Comparison of ENCODE assay signal across 25 cellular contexts in the genomic region with DNA sequence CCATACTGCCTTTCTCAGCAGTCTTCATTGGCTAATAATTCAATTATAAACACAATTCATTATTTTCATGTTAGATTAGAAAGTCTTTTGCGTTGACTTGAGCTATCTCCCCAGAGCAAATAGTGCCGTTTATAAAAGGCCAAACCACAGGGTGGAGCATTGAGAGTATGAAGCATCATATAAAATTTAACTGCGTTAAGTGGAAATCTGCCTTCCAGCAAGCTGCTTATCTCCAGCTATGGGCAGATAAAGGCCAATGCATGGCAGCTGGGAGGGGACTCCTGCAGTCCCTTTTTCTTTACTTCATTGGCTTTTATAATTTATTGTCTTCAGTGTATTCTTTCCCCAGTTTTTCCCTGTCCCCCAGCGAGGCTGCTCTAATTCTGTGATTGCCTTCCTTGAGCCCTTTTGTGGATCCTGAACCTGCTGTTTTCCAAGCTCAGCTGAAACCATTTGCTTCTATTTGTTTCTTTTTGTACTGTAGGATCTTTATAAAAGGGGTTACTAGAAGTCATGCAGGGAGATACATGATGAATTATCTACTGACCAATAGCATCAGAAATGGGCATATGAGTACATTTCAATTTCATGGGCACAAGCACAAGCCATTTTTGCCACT.
DNase-seq lines count a peak whose midpoint lies in the region; FAIRE-seq and TF ChIP-seq lines count a peak whose summit lies in the region.
"Had no signal": no experiment of that assay in that cellular context is flagged by ENCODE, and none has a peak within 500 bp of the region (broad histone marks: within the 10 kb centered on the region; RNA-seq: fewer than 3 reads in every experiment).

No MANE protein-coding gene starts in this region.

- H2AK5ac ChIP-seq in H1 (ENCODE audit: low read depth, low read length): no peak overlapping the region

- no peak overlapping the region for H2BK120ac ChIP-seq in H1 (replicated peaks; ENCODE audit: low read depth, low read length)

- no peak for TF ChIP-seq POLR2A in H1 (IDR thresholded peaks at IDR 0.05; ENCODE audit: control extremely low read depth in 1 of 2, low read depth in 2 of 2, low read length in 2 of 2)
- TF ChIP-seq POLR2A in spleen (IDR thresholded peaks at IDR 0.05): no peak

- TF ChIP-seq RAD21 in SK-N-SH (IDR thresholded peaks at IDR 0.05; ENCODE audit: low read length) (peak; percentile 35; the same call in 1 of the 2 replicates), H1 (IDR thresholded peaks at IDR 0.05 in 1 of 2, conservative IDR thresholded peaks at IDR 0.05 in 1 of 2; ENCODE audit: low read depth in 2 of 2, low read length in 2 of 2) (no peak)

- H2BK15ac ChIP-seq in H1 (ENCODE audit: low read length): no peak overlapping the region

- no peak overlapping the region for H4K5ac ChIP-seq in H1 (ENCODE audit: insufficient read length, low read depth, low read length)

- H3K79me2 ChIP-seq in SK-N-SH (ENCODE audit: insufficient read depth) (no peaks in the 10 kb centered on the region), H1 (ENCODE audit: control insufficient read depth in 1 of 2, insufficient read depth in 2 of 2, low read length in 2 of 2) (no peaks in the 10 kb centered on the region), smooth muscle cell (ENCODE audit: low read depth) (no peaks in the 10 kb centered on the region)

- POLR2A ChIA-PET in SK-N-SH (lab: Yijun Ruan, JAX): interaction anchor here (1.2 kb wide), 1 partner anchor 126 kb away, joined by 3 read pairs; a partner anchor contains a TSS
- POLR2A ChIA-PET in H1 (lab: Charles Lee; ENCODE audit: partially characterized antibody): no interaction called here

- no peak overlapping the region for H3K14ac ChIP-seq in H1 (ENCODE audit: insufficient read length)

- peak in 1 of 2 experiments; percentile 93; a peak in 2 of 4 replicates for TF ChIP-seq EP300 in SK-N-SH (IDR thresholded peaks at IDR 0.05; ENCODE audit: borderline replicate concordance in 1 of 2, low read depth in 1 of 2, low read length in 1 of 2)
- no peak for TF ChIP-seq EP300 in H1 (IDR thresholded peaks at IDR 0.05; ENCODE audit: borderline replicate concordance in 1 of 2, low read depth in 2 of 2, low read length in 2 of 2)

- H2BK5ac ChIP-seq in H1 (ENCODE audit: low read depth, low read length): no peak overlapping the region

- H3K23me2 ChIP-seq in H1 (ENCODE audit: low read depth, low read length): no peaks in the 10 kb centered on the region; the same call in 1 of the 2 replicates

- no peak overlapping the region for H3K56ac ChIP-seq in H1 (replicated peaks; ENCODE audit: insufficient read length, low read depth, low read length)

- H3K18ac ChIP-seq in H1 (ENCODE audit: extremely low read depth, low read length): no peak overlapping the region

- no peak overlapping the region for H4K8ac ChIP-seq in H1 (ENCODE audit: extremely low read depth, insufficient read depth, low read length)

- H4K91ac ChIP-seq in H1 (replicated peaks; ENCODE audit: insufficient read length, low read length): no peak overlapping the region

- H4K20me1 ChIP-seq in SK-N-SH (ENCODE audit: insufficient read depth): no peaks in the 10 kb centered on the region
- H4K20me1 ChIP-seq in H1 (replicated peaks in 1 of 2; ENCODE audit: control insufficient read depth in 1 of 2, insufficient read depth in 2 of 2, low read length in 2 of 2): no peaks in the 10 kb centered on the region
- H4K20me1 ChIP-seq in smooth muscle cell (ENCODE audit: low read depth): no peaks in the 10 kb centered on the region

- peak overlapping the region in 1 of 2 experiments; percentile 28; a peak in 2 of 4 replicates for H3K27ac ChIP-seq in SK-N-SH (ENCODE audit: low read depth in 2 of 2, low read length in 1 of 2)
- no peak overlapping the region for H3K27ac ChIP-seq in H1 (ENCODE audit: low read depth, low read length)
- no peak overlapping the region for H3K27ac ChIP-seq in smooth muscle cell (ENCODE audit: low read depth)
- no peak overlapping the region for H3K27ac ChIP-seq in spleen
- H3K27ac ChIP-seq: 22Rv1, Peyer's patch, SK-N-MC had no signal

- H3F3A ChIP-seq in SK-N-SH (replicated peaks; ENCODE audit: insufficient read depth): no peaks in the 10 kb centered on the region
- no peaks in the 10 kb centered on the region for H3F3A ChIP-seq in smooth muscle cell (ENCODE audit: low read depth)

- H2AFZ ChIP-seq in SK-N-SH (ENCODE audit: low read depth) (no peak overlapping the region), H1 (ENCODE audit: low read length) (0 out of 2 replicates have a peak overlapping the region, but pooled peaks have one; percentile 34), smooth muscle cell (ENCODE audit: low read depth) (peak overlapping the region; percentile 16)

- TF ChIP-seq CTCF in SK-N-SH (IDR thresholded peaks at IDR 0.05) (no peak), H1 (IDR thresholded peaks at IDR 0.05; ENCODE audit: control extremely low read depth in 1 of 3, insufficient read depth in 1 of 3, low read depth in 1 of 3, low read length in 3 of 3) (no peak), smooth muscle cell (IDR thresholded peaks at IDR 0.05; ENCODE audit: borderline replicate concordance, insufficient read depth, poor library complexity, severe bottlenecking) (no peak), spleen (IDR thresholded peaks at IDR 0.05 in 8 of 11, conservative IDR thresholded peaks at IDR 0.05 in 3 of 11) (no peak)

- H3K4me3 ChIP-seq in SK-N-SH (ENCODE audit: low read depth in 2 of 2, low read length in 1 of 2) (no peak overlapping the region), H1 (ENCODE audit: extremely low read depth in 1 of 4, insufficient read depth in 2 of 4, low read depth in 3 of 4, low read length in 4 of 4) (no peak overlapping the region), smooth muscle cell (no peak overlapping the region), spleen (no peak overlapping the region)
- H3K4me3 ChIP-seq: Peyer's patch, SK-N-MC had no signal

- H3K9me2 ChIP-seq in SK-N-SH: no peaks in the 10 kb centered on the region; the same call in 1 of the 2 replicates

- H3K36me3 ChIP-seq in SK-N-SH (replicated peaks in 1 of 2; ENCODE audit: control insufficient read depth in 1 of 2, insufficient read depth in 2 of 2, low read length in 1 of 2): no peaks in the 10 kb centered on the region
- H3K36me3 ChIP-seq in H1 (ENCODE audit: control insufficient read depth in 2 of 4, insufficient read depth in 4 of 4, low read length in 3 of 4): no peaks in the 10 kb centered on the region
- peaks cover 2% of the 10 kb centered on the region for H3K36me3 ChIP-seq in smooth muscle cell (ENCODE audit: low read depth)
- H3K36me3 ChIP-seq in spleen: no peaks in the 10 kb centered on the region
- H3K36me3 ChIP-seq: Peyer's patch had no signal

- no peak overlapping the region for H3K23ac ChIP-seq in H1 (ENCODE audit: insufficient read length)

- CTCF ChIA-PET in SK-N-SH (lab: Yijun Ruan, JAX): interaction anchor here (0.6 to 2.5 kb wide), 7 partner anchors 11 to 936 kb away, joined by 3 to 12 read pairs (median 4); a partner anchor contains a TSS
- CTCF ChIA-PET in H1 (lab: Charles Lee; ENCODE audit: partially characterized antibody): interaction anchor here (1.2 to 2.2 kb wide), 4 partner anchors 12 to 173 kb away, joined by 3 to 7 read pairs (median 4); no protein-coding TSS in a partner anchor

- intact Hi-C loops in spleen (cut with DNase I; ENCODE audit: low total_unique reads): no loop called here

- no peak overlapping the region for H3K4me2 ChIP-seq in SK-N-SH
- no peak overlapping the region for H3K4me2 ChIP-seq in H1 (ENCODE audit: insufficient read depth in 1 of 2, low read depth in 2 of 2, low read length in 2 of 2)
- peak overlapping the region; percentile 4 for H3K4me2 ChIP-seq in smooth muscle cell

- H3K9ac ChIP-seq in SK-N-SH (no peak overlapping the region), H1 (replicated peaks in 1 of 4; ENCODE audit: extremely low read depth in 1 of 4, low read depth in 3 of 4, low read length in 3 of 4) (no peak overlapping the region), smooth muscle cell (ENCODE audit: low read depth) (no peak overlapping the region)

- FAIRE-seq in H1 (lab: Jason Lieb, UNC): no peak
- FAIRE-seq: GM12892 had no signal

- H3K27me3 ChIP-seq in SK-N-SH (ENCODE audit: insufficient read depth) (no peaks in the 10 kb centered on the region), H1 (replicated peaks in 1 of 4; ENCODE audit: control insufficient read depth in 3 of 4, extremely low read depth in 1 of 4, insufficient read depth in 3 of 4, low read length in 3 of 4) (no peaks in the 10 kb centered on the region), smooth muscle cell (ENCODE audit: low read depth) (no peaks in the 10 kb centered on the region), spleen (replicated peaks in 1 of 7) (no peaks in the 10 kb centered on the region)
- H3K27me3 ChIP-seq: Peyer's patch had no signal

- no peaks in the 10 kb centered on the region for H3K79me1 ChIP-seq in H1 (ENCODE audit: low read depth, low read length)

- H2BK12ac ChIP-seq in H1 (ENCODE audit: low read depth, low read length): no peak overlapping the region

- WGBS in SK-N-SH (ENCODE audit: low lambda C conversion rate): 47% methylated on average over 4 of the region's 4 CpGs
- WGBS in H1 (ENCODE audit: extremely low coverage in 1 of 2, insufficient coverage in 1 of 2, insufficient read length in 1 of 2, insufficient replicate concordance in 2 of 2, low coverage in 1 of 2, low lambda C conversion rate in 2 of 2, missing lambda C conversion rate in 1 of 2), 2 experiments: 86% methylated on average over 4 of the region's 4 CpGs; no CpG with 5 or more reads in 1 of the 2 experiments
- 36% methylated on average over 4 of the region's 4 CpGs for WGBS in smooth muscle cell (ENCODE audit: low lambda C conversion rate)
- 78 to 84% (median 82%) methylated on average over 4 of the region's 4 CpGs for WGBS in spleen, 5 donors

- peak; percentile 2 for DNase-seq in NCI-H82 (lab: John Stamatoyannopoulos, UW)
- no peak for DNase-seq in NCI-H82 treated with DMSO at 0.1 percent for 48 hours (lab: John Stamatoyannopoulos, UW; ENCODE audit: unreplicated experiment)
- peak; percentile 42 for DNase-seq in SK-N-SH
- DNase-seq in H1 (ENCODE audit: low read depth in 1 of 2, low spot score in 2 of 2): no peak
- DNase-seq in smooth muscle cell (lab: John Stamatoyannopoulos, UW; ENCODE audit: unreplicated experiment): no peak
- DNase-seq in DMS53 treated with DMSO at 0.1 percent for 48 hours (lab: John Stamatoyannopoulos, UW; ENCODE audit: unreplicated experiment): no peak
- no peak for DNase-seq in spleen
- DNase-seq in activated naive CD4-positive, alpha-beta T cell (lab: John Stamatoyannopoulos, UW): no peak
- DNase-seq: Calu3, DND-41, H9, IMR-90, KG1, NCI-H1092 treated with DMSO at 0.1 percent for 48 hours, NCI-H1436 treated with DMSO at 0.1 percent for 48 hours, NCI-H187 treated with DMSO at 0.1 percent for 48 hours, NCI-H446, NCI-H524 treated with DMSO at 0.1 percent for 48 hours, NCI-H774, Peyer's patch, SHP77 treated with DMSO at 0.1 percent for 48 hours, T-cell had no signal

- no peak overlapping the region for H3K4ac ChIP-seq in H1 (replicated peaks; ENCODE audit: insufficient read length, low read depth, low read length)

- H3K9me3 ChIP-seq in SK-N-SH (0 out of 2 replicates have a peak, but pooled peaks cover 5% of the 10 kb centered on the region), H1 (ENCODE audit: insufficient read depth in 2 of 2, low read depth in 1 of 2, low read length in 1 of 2) (0 out of 4 replicates have a peak, but pooled peaks cover 0 to 4% of the 10 kb centered on the region in 2 experiments), smooth muscle cell (replicated peaks; ENCODE audit: low read depth) (peaks cover 9% of the 10 kb centered on the region), spleen (peaks cover 0 to 21% (median 17%) of the 10 kb centered on the region in 8 donors)
- H3K9me3 ChIP-seq: Peyer's patch had no signal

- no peak overlapping the region for H2BK20ac ChIP-seq in H1 (ENCODE audit: low read length)

- peaks cover 0 to 16% of the 10 kb centered on the region in 2 experiments; a peak in 2 of 4 replicates for H3K4me1 ChIP-seq in SK-N-SH (ENCODE audit: control insufficient read depth in 1 of 2, insufficient read depth in 2 of 2, low read depth in 1 of 2, low read length in 1 of 2)
- H3K4me1 ChIP-seq in H1 (replicated peaks in 1 of 4; ENCODE audit: control insufficient read depth in 3 of 4, insufficient read depth in 4 of 4, low read length in 3 of 4): no peaks in the 10 kb centered on the region
- peaks cover 27% of the 10 kb centered on the region for H3K4me1 ChIP-seq in smooth muscle cell (ENCODE audit: low read depth)
- no peaks in the 10 kb centered on the region for H3K4me1 ChIP-seq in spleen
- H3K4me1 ChIP-seq: Peyer's patch had no signal

Comparison
In these comparisons a context has a peak if more than half of its experiments do, and no peak if none do; other contexts are left out.
1. DNase-seq: peak in NCI-H82 (single experiment) and SK-N-SH (single experiment); none in NCI-H82 treated with DMSO at 0.1 percent for 48 hours (single experiment), H1 (0 of 2), smooth muscle cell (single experiment), DMS53 treated with DMSO at 0.1 percent for 48 hours (single experiment), spleen (single experiment) and activated naive CD4-positive, alpha-beta T cell (0 of 4).